22 cellular contexts compared by ENCODE assay signal in genomic region chr9:119418721-119419120, GRCh38. TPM values are rescaled to one million over a fixed set of nuclear protein-coding genes. Genes with fewer than 3 reads are reported as not detected.
"Had no signal": no experiment of that assay in that cellular context is flagged by ENCODE, and none has a peak within 500 bp of the region (broad histone marks: within the 10 kb centered on the region; RNA-seq: fewer than 3 reads in every experiment).

No MANE protein-coding gene starts in this region.

- H3K4me1 ChIP-seq: SJSA1 had no signal

- ATAC-seq: HepG2 had no signal

- DNase-seq: IMR-90, Karpas-422, KG1, MG63, NCI-H1092, NCI-H1436, NCI-H187, NCI-H2029, NCI-H2081 treated with DMSO at 0.1 percent for 48 hours, NCI-H2171, NCI-H226, NCI-H446, NCI-H510A, NCI-H524 treated with DMSO at 0.1 percent for 48 hours, NCI-H69, NCI-H774, Right ventricle myocardium superior, SIG-M5 had no signal

- H3K36me3 ChIP-seq: MG63, SJSA1 had no signal

- H3K27ac ChIP-seq: SJSA1, SK-N-MC had no signal

- H3K9me3 ChIP-seq: MG63, SJSA1 had no signal

- H3K4me3 ChIP-seq: MG63, SJSA1, SK-N-MC had no signal

- H3K27me3 ChIP-seq: MG63, SJSA1 had no signal

RNA-seq across cellular contexts. Expression of gene BRINP1, which starts 49.5 kb away (rescaled TPM):
- total RNA-seq: HepG2, HT1080, SJSA1 had no signal
- polyA plus RNA-seq: HepG2, IMR-90 had no signal
